Comparison of ENCODE assay signal across 19 cellular contexts in the genomic region with DNA sequence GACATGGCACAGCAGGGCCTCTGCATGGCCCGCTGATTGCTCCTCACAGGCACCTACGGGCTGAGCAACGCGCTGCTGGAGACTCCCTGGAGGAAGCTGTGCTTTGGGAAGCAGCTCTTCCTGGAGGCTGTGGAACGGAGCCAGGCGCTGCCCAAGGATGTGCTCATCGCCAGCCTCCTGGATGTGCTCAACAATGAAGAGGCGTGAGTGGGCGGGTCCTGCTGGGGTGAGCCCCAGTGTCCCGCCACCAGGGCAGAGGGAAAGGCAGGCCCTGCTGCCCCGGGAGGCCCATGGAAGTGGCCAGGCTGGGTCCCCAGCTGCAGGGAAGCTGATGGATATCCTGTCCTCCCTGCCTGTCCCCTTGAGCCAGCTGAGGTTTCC. TPM values are rescaled to one million over a fixed set of nuclear protein-coding genes. Genes with fewer than 3 reads are reported as not detected.
A peak's percentile ranks its signal among the peaks of the same experiment; 100 is the strongest.
DNase-seq lines count a peak whose midpoint lies in the region; ATAC-seq, FAIRE-seq and TF ChIP-seq lines count a peak whose summit lies in the region.
"Had no signal": no experiment of that assay in that cellular context is flagged by ENCODE, and none has a peak within 500 bp of the region (broad histone marks: within the 10 kb centered on the region; RNA-seq: fewer than 3 reads in every experiment).

No MANE protein-coding gene starts in this region.

- TF ChIP-seq RAD21 in HCT116 (IDR thresholded peaks at IDR 0.05; ENCODE audit: low read depth) = no peak

- intact Hi-C loops in HCT116 (cut with micrococcal nuclease) = no loop called here

- H3K4me3 ChIP-seq in HCT116 (replicated peaks in 1 of 2; ENCODE audit: low read depth in 1 of 2, low read length in 2 of 2) (no peak overlapping the region), astrocyte (ENCODE audit: insufficient read depth, low read depth, low read length) (no peak overlapping the region)
- H3K4me3 ChIP-seq: Peyer's patch had no signal

- H3K79me2 ChIP-seq in HCT116 (ENCODE audit: insufficient read depth, low read length) (no peaks in the 10 kb centered on the region), astrocyte (ENCODE audit: insufficient read depth, low read length) (no peaks in the 10 kb centered on the region)

- H2AFZ ChIP-seq in HCT116 (ENCODE audit: low read depth, low read length, poor library complexity, severe bottlenecking) (no peak overlapping the region), astrocyte (ENCODE audit: low read depth, low read length) (no peak overlapping the region)

- no TSS peak for BruUV-seq in HCT116 (replicated peaks; lab: Mats Ljungman, UMichigan)

- RAD21 ChIA-PET in HCT116 (lab: Charles Lee; ENCODE audit: low non-redundant PET in 1 of 2, low total read pairs in 2 of 2, uncharacterized antibody in 2 of 2, unreplicated experiment in 2 of 2) = no interaction called here

- no peaks in the 10 kb centered on the region for H4K20me1 ChIP-seq in HCT116 (ENCODE audit: insufficient read depth)
- peaks cover 11% of the 10 kb centered on the region for H4K20me1 ChIP-seq in astrocyte (ENCODE audit: insufficient read depth, low read length)

- no peak for TF ChIP-seq POLR2A in HCT116 (IDR thresholded peaks at IDR 0.05; ENCODE audit: borderline replicate concordance, extremely low read depth, insufficient read depth, insufficient read length)

- 0 out of 2 replicates have a peak overlapping the region, but pooled peaks have one; percentile 66 for H3K4me2 ChIP-seq in HCT116 (ENCODE audit: low read length)
- no peak overlapping the region for H3K4me2 ChIP-seq in astrocyte (ENCODE audit: low read length)

- POLR2A ChIA-PET in HCT116 (lab: Charles Lee) = no interaction called here

- no peaks in the 10 kb centered on the region for H3K9me3 Mint-ChIP-seq in astrocyte (ENCODE audit: unreplicated experiment)
- H3K9me3 Mint-ChIP-seq in activated CD8-positive, alpha-beta memory T cell treated with anti-CD3 and anti-CD28 coated beads, Interleukin-2, amount 10 ng/mL, durations not matched to agents 7 days and 5 days (ENCODE audit: low read depth) = no peaks in the 10 kb centered on the region
- H3K9me3 Mint-ChIP-seq: activated T-cell treated with anti-CD3 and anti-CD28 coated beads, Interleukin-2, amount 50 U/mL, for 72 hours; nephron had no signal

- CTCF ChIA-PET in HCT116 (lab: Charles Lee) = interaction anchor here (0.6 kb wide), 1 partner anchor 11 kb away, joined by 4 read pairs; no protein-coding TSS in a partner anchor
- CTCF ChIA-PET in activated CD8-positive, alpha-beta memory T cell treated with anti-CD3 and anti-CD28 coated beads, Interleukin-2, amount 10 ng/mL, durations not matched to agents 7 days and 5 days (lab: Charles Lee) = no interaction called here

- peaks cover 7% of the 10 kb centered on the region for H3K4me1 Mint-ChIP-seq in astrocyte (ENCODE audit: low read depth, unreplicated experiment)
- peaks cover 14% of the 10 kb centered on the region for H3K4me1 Mint-ChIP-seq in activated CD8-positive, alpha-beta memory T cell treated with anti-CD3 and anti-CD28 coated beads, Interleukin-2, amount 10 ng/mL, durations not matched to agents 7 days and 5 days

- H3K4me3 Mint-ChIP-seq in astrocyte (ENCODE audit: unreplicated experiment) = no peak overlapping the region
- H3K4me3 Mint-ChIP-seq in activated CD8-positive, alpha-beta memory T cell treated with anti-CD3 and anti-CD28 coated beads, Interleukin-2, amount 10 ng/mL, durations not matched to agents 7 days and 5 days = no peak overlapping the region
- H3K4me3 Mint-ChIP-seq: activated T-cell treated with anti-CD3 and anti-CD28 coated beads, Interleukin-2, amount 50 U/mL, for 72 hours; nephron had no signal

- no peak for TF ChIP-seq CTCF in HCT116 (IDR thresholded peaks at IDR 0.05 in 2 of 3, conservative IDR thresholded peaks at IDR 0.05 in 1 of 3; ENCODE audit: borderline replicate concordance in 1 of 3, insufficient read depth in 1 of 3, low read depth in 2 of 3, low read length in 2 of 3)
- TF ChIP-seq CTCF in astrocyte (IDR thresholded peaks at IDR 0.05; ENCODE audit: insufficient read depth, low read depth, low read length) = no peak

- H3K27ac Mint-ChIP-seq in astrocyte (ENCODE audit: unreplicated experiment) = no peak overlapping the region
- no peak overlapping the region for H3K27ac Mint-ChIP-seq in activated CD8-positive, alpha-beta memory T cell treated with anti-CD3 and anti-CD28 coated beads, Interleukin-2, amount 10 ng/mL, durations not matched to agents 7 days and 5 days
- H3K27ac Mint-ChIP-seq: activated T-cell treated with anti-CD3 and anti-CD28 coated beads, Interleukin-2, amount 50 U/mL, for 72 hours; nephron had no signal

- H3K36me3 Mint-ChIP-seq in astrocyte (ENCODE audit: low read depth, unreplicated experiment) = peaks cover 23% of the 10 kb centered on the region
- H3K36me3 Mint-ChIP-seq in activated CD8-positive, alpha-beta memory T cell treated with anti-CD3 and anti-CD28 coated beads, Interleukin-2, amount 10 ng/mL, durations not matched to agents 7 days and 5 days = peaks cover 13% of the 10 kb centered on the region

- H3K9me2 ChIP-seq in HCT116 (ENCODE audit: insufficient read depth) = no peaks in the 10 kb centered on the region

- in situ Hi-C loops in ACHN (cut with HindIII; ENCODE audit: low pct_ligation_motif_present, low pct_unique_long_range_greater_than_20kb, low sequenced_read_pairs) = no loop called here

- no peak for FAIRE-seq in astrocyte (lab: Jason Lieb, UNC)
- FAIRE-seq: endometrium had no signal

- no peaks in the 10 kb centered on the region; a peak in 1 of 4 replicates for H3K36me3 ChIP-seq in HCT116 (ENCODE audit: control insufficient read depth in 1 of 2, insufficient read depth in 2 of 2, low read length in 2 of 2)
- no peaks in the 10 kb centered on the region for H3K36me3 ChIP-seq in astrocyte (ENCODE audit: insufficient read depth, low read length)

- H3K9ac ChIP-seq in HCT116 (ENCODE audit: low read length) = no peak overlapping the region
- H3K9ac ChIP-seq in astrocyte (ENCODE audit: low read length) = no peak overlapping the region

- no peak for ATAC-seq in HCT116
- no peak for ATAC-seq in activated CD8-positive, alpha-beta memory T cell treated with anti-CD3 and anti-CD28 coated beads, Interleukin-2, amount 10 ng/mL, durations not matched to agents 7 days and 5 days
- ATAC-seq in stimulated activated naive CD8-positive, alpha-beta T cell treated with anti-CD3 and anti-CD28 coated beads, Interleukin-15, Interleukin-2, amounts not matched to agents 100 U/mL and 50 U/mL, for 24 hours = no peak
- ATAC-seq: activated T-cell treated with anti-CD3 and anti-CD28 coated beads, Interleukin-2, amount 50 U/mL, for 72 hours had no signal

- H3K27ac ChIP-seq in HCT116 (ENCODE audit: low read depth, low read length) (no peak overlapping the region; the same call in 1 of the 2 replicates), astrocyte (ENCODE audit: low read depth, low read length) (no peak overlapping the region)
- H3K27ac ChIP-seq: Peyer's patch had no signal

- H3K4me1 ChIP-seq in HCT116 (ENCODE audit: control insufficient read depth in 1 of 2, insufficient read depth in 2 of 2, low read length in 2 of 2) = peaks cover 4 to 26% of the 10 kb centered on the region in 2 experiments
- peaks cover 13% of the 10 kb centered on the region for H3K4me1 ChIP-seq in astrocyte (ENCODE audit: insufficient read depth, low read length)
- H3K4me1 ChIP-seq: Caco-2, Peyer's patch had no signal

- H3K27me3 Mint-ChIP-seq in astrocyte (ENCODE audit: low read depth, unreplicated experiment) = no peaks in the 10 kb centered on the region
- H3K27me3 Mint-ChIP-seq in activated CD8-positive, alpha-beta memory T cell treated with anti-CD3 and anti-CD28 coated beads, Interleukin-2, amount 10 ng/mL, durations not matched to agents 7 days and 5 days = no peaks in the 10 kb centered on the region

- H3K27me3 ChIP-seq in HCT116 (ENCODE audit: insufficient read depth, low read length) (no peaks in the 10 kb centered on the region), astrocyte (ENCODE audit: insufficient read depth, low read length) (no peaks in the 10 kb centered on the region)
- H3K27me3 ChIP-seq: Peyer's patch had no signal

- no peaks in the 10 kb centered on the region for H3K9me3 ChIP-seq in HCT116 (ENCODE audit: control insufficient read depth in 1 of 2, insufficient read depth in 1 of 2, low read depth in 1 of 2, low read length in 2 of 2)
- H3K9me3 ChIP-seq in astrocyte (ENCODE audit: insufficient read depth, low read depth, low read length) = no peaks in the 10 kb centered on the region
- H3K9me3 ChIP-seq: Caco-2, Peyer's patch had no signal

- DNase-seq in ACHN = peak; percentile 48
- no peak for DNase-seq in HCT116 (ENCODE audit: low read depth, low spot score)
- peak; percentile 28 for DNase-seq in astrocyte (ENCODE audit: low read depth)
- peak; percentile 36 for DNase-seq in iris pigment epithelial cell (ENCODE audit: low read depth)
- no peak for DNase-seq in activated CD8-positive, alpha-beta memory T cell treated with anti-CD3 and anti-CD28 coated beads, Interleukin-2, amount 10 ng/mL, durations not matched to agents 7 days and 5 days
- DNase-seq in stimulated activated naive CD8-positive, alpha-beta T cell treated with anti-CD3 and anti-CD28 coated beads, Interleukin-15, Interleukin-2, amounts not matched to agents 100 U/mL and 50 U/mL, for 24 hours = no peak
- DNase-seq in stimulated activated CD4-positive, alpha-beta T cell treated with anti-CD3 and anti-CD28 coated beads, Interleukin-2, amount 100 ng/mL, for 48 hours = no peak
- DNase-seq in stimulated activated CD4-positive, alpha-beta T cell treated with anti-CD3 and anti-CD28 coated beads, Interleukin-1b, Interleukin-23, amount 100 ng/mL, for 48 hours = no peak
- DNase-seq: activated CD4-positive, alpha-beta T cell treated with anti-CD3 and anti-CD28 coated beads, Interleukin-2, amount 50 U/mL, for 48 hours; activated T-cell treated with anti-CD3 and anti-CD28 coated beads, Interleukin-2, amount 50 U/mL, for 72 hours; Caco-2; HCEC 1CT; mesendoderm; NCI-H1048; NCI-H2081 treated with DMSO at 0.1 percent for 48 hours; NCI-H82 had no signal

RNA-seq across cellular contexts. Expression of a gene that starts 18.6 kb away (rescaled TPM):
- total RNA-seq in HCT116 (2021; ENCODE audit: unreplicated experiment) = 43.8 TPM
- 24.2 and 25.3 TPM in 2 replicates for polyA plus RNA-seq in HCT116 (2012)
- 28.1 and 29.0 TPM in 2 replicates for total RNA-seq in astrocyte
- total RNA-seq in activated CD8-positive, alpha-beta memory T cell treated with anti-CD3 and anti-CD28 coated beads, Interleukin-2, amount 10 ng/mL, durations not matched to agents 7 days and 5 days = 10 to 100 TPM; 70.4 to 71.9 TPM

RNA-seq across cellular contexts. Expression of a gene that starts 40.6 kb away (rescaled TPM):
- total RNA-seq in HCT116 (2021; ENCODE audit: unreplicated experiment) (17.0 TPM), astrocyte (28.0 TPM in 2 replicates)
- polyA plus RNA-seq in HCT116 (2012) = 14.7 and 15.6 TPM in 2 replicates
- total RNA-seq in activated CD8-positive, alpha-beta memory T cell treated with anti-CD3 and anti-CD28 coated beads, Interleukin-2, amount 10 ng/mL, durations not matched to agents 7 days and 5 days = 10 to 100 TPM; 36.7 to 44.5 TPM

RNA-seq across cellular contexts. Expression of a gene that starts 44.8 kb away (rescaled TPM):
- total RNA-seq in HCT116 (2021; ENCODE audit: unreplicated experiment) = 42.8 TPM
- 31.1 and 33.4 TPM in 2 replicates for polyA plus RNA-seq in HCT116 (2012)
- total RNA-seq in astrocyte = 11.0 and 17.9 TPM in 2 replicates
- under 1 TPM; 0.50 to 0.70 TPM for total RNA-seq in activated CD8-positive, alpha-beta memory T cell treated with anti-CD3 and anti-CD28 coated beads, Interleukin-2, amount 10 ng/mL, durations not matched to agents 7 days and 5 days

RNA-seq across cellular contexts. Expression of a gene that starts 54.4 kb away (rescaled TPM):
- total RNA-seq in HCT116 (2021; ENCODE audit: unreplicated experiment) (351 TPM), astrocyte (149 and 164 TPM in 2 replicates)
- polyA plus RNA-seq in HCT116 (2012) = 240 and 283 TPM in 2 replicates
- 100 to 1,000 TPM; 318 to 345 TPM for total RNA-seq in activated CD8-positive, alpha-beta memory T cell treated with anti-CD3 and anti-CD28 coated beads, Interleukin-2, amount 10 ng/mL, durations not matched to agents 7 days and 5 days

RNA-seq across cellular contexts. Expression of a gene that starts 55.6 kb away (rescaled TPM):
- total RNA-seq in HCT116 (2021; ENCODE audit: unreplicated experiment) (67.3 TPM), astrocyte (32.9 and 35.1 TPM in 2 replicates)
- polyA plus RNA-seq in HCT116 (2012) = 43.8 and 47.9 TPM in 2 replicates
- 100 to 1,000 TPM in 1 of 2 experiments, 10 to 100 TPM in 1; 98.1 to 140 TPM for total RNA-seq in activated CD8-positive, alpha-beta memory T cell treated with anti-CD3 and anti-CD28 coated beads, Interleukin-2, amount 10 ng/mL, durations not matched to agents 7 days and 5 days

Comparison
In these comparisons a context has a peak if more than half of its experiments do, and no peak if none do; other contexts are left out.
1. DNase-seq: peak in ACHN (single experiment), astrocyte (single experiment) and iris pigment epithelial cell (single experiment); none in HCT116 (single experiment), activated CD8-positive, alpha-beta memory T cell treated with anti-CD3 and anti-CD28 coated beads, Interleukin-2, amount 10 ng/mL, durations not matched to agents 7 days and 5 days (single experiment), stimulated activated naive CD8-positive, alpha-beta T cell treated with anti-CD3 and anti-CD28 coated beads, Interleukin-15, Interleukin-2, amounts not matched to agents 100 U/mL and 50 U/mL, for 24 hours (single experiment), stimulated activated CD4-positive, alpha-beta T cell treated with anti-CD3 and anti-CD28 coated beads, Interleukin-2, amount 100 ng/mL, for 48 hours (0 of 2) and stimulated activated CD4-positive, alpha-beta T cell treated with anti-CD3 and anti-CD28 coated beads, Interleukin-1b, Interleukin-23, amount 100 ng/mL, for 48 hours (single experiment).